In the genomic region with DNA sequence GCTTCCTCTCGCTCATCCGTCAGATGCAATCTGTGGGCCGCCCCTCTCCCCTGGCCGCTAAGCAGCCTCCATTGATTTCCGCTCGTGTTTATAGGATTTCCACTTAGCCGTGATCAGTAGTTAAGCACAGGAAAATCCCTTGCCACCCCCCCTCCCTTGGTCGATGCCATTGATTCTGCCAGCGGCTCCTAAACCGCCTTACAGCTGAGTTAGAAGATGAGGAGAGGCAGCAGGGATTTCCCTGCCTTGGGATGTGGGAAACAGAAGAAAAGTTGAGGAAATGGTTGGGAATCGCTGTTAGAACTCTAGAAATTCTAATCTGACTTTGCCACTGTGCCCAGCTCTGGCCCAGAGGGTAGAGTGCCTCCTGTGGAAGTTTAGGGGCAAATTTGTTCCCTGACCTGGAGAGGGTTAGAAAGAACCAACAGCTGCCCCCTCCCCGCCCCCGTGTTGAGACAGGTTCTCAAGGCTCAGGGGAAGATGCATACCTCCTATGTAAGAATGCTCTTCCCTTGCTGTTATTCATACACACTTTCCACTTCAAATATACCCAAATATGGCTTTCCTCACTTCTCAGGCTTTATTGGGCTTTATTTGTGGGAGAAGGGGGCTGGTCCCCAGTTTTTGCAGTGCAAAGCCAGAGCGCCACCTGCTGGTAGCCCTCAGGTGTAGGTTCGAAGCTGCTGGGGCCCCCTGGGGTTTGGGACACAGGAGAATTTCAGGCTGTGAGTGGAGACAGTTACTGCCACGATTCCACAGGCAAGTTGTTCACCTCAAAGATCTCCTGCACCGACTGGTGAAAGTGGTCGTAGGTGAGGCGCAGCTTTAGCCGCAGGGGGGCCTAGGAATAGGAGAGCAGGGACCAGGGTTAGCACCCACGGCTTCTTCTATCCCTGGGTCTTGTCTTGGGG, we compare ENCODE assay signal across 8 cellular contexts. TPM values are rescaled to one million over a fixed set of nuclear protein-coding genes. Genes with fewer than 3 reads are reported as not detected.
DNase-seq lines count a peak whose midpoint lies in the region; FAIRE-seq and TF ChIP-seq lines count a peak whose summit lies in the region.

No MANE protein-coding gene starts in this region.

- no peaks in the 10 kb centered on the region for H3K27me3 ChIP-seq in A673 (replicated peaks; ENCODE audit: insufficient read depth, low read depth, low read length, poor library complexity)
- no peaks in the 10 kb centered on the region for H3K27me3 ChIP-seq in OCI-LY1 (ENCODE audit: insufficient read depth, low read length)
- H3K27me3 ChIP-seq in small intestine (ENCODE audit: control insufficient read depth in 2 of 2, insufficient read depth in 2 of 2, low read length in 2 of 2), result no peaks in the 10 kb centered on the region

- no peaks in the 10 kb centered on the region for H3K9me2 ChIP-seq in OCI-LY1 (ENCODE audit: low read depth, low read length)

- TF ChIP-seq CTCF in A673 (conservative IDR thresholded peaks at IDR 0.05; ENCODE audit: low read depth, low read length), result peak; percentile 98
- peak; percentile 91 for TF ChIP-seq CTCF in GM20000 (IDR thresholded peaks at IDR 0.05; ENCODE audit: extremely low read depth, missing control alignments)
- TF ChIP-seq CTCF in OCI-LY1 (IDR thresholded peaks at IDR 0.05; ENCODE audit: low read length), result peak; percentile 98

- BruUV-seq in A673 (replicated peaks; lab: Mats Ljungman, UMichigan), result no TSS peak

- H4K20me1 ChIP-seq in OCI-LY1 (ENCODE audit: insufficient read depth, low read length), result no peaks in the 10 kb centered on the region

- H3K79me2 ChIP-seq in OCI-LY1 (ENCODE audit: insufficient read depth, low read length), result no peaks in the 10 kb centered on the region

- no peak overlapping the region for H3K9ac ChIP-seq in OCI-LY1 (ENCODE audit: low read length)

- POLR2A ChIA-PET in A673 (lab: Charles Lee; ENCODE audit: low non-redundant PET), result interaction anchor here (0.6 kb wide), 2 partner anchors 79 to 582 kb away, joined by 3 read pairs; no protein-coding TSS in a partner anchor

- no peak overlapping the region for H2AFZ ChIP-seq in OCI-LY1 (ENCODE audit: low read length)

- 74 to 80% (median 75%) methylated on average over 21 of the region's 21 CpGs for WGBS in small intestine, 3 donors

- CTCF ChIA-PET in A673 (lab: Charles Lee), result interaction anchor here (0.6 to 3.3 kb wide), 3 partner anchors 10 to 237 kb away, joined by 3 to 29 read pairs (median 3); no protein-coding TSS in a partner anchor

- H3K27ac ChIP-seq in A673 (ENCODE audit: low read depth, low read length, poor library complexity, severe bottlenecking) (peak overlapping the region; percentile 61), OCI-LY1 (ENCODE audit: low read depth, low read length, poor library complexity, severe bottlenecking) (no peak overlapping the region), small intestine (ENCODE audit: low read depth in 1 of 2, low read length in 1 of 2) (no peak overlapping the region)

- H3K9me3 ChIP-seq in A673 (ENCODE audit: low read depth, low read length, poor library complexity, severe bottlenecking) (no peaks in the 10 kb centered on the region), OCI-LY1 (ENCODE audit: low read length) (no peaks in the 10 kb centered on the region), small intestine (ENCODE audit: control insufficient read depth, low read depth) (no peaks in the 10 kb centered on the region)

- H3K36me3 ChIP-seq in A673 (ENCODE audit: insufficient read depth, low read length, poor library complexity, severe bottlenecking) (peaks cover 11% of the 10 kb centered on the region), OCI-LY1 (ENCODE audit: insufficient read depth, low read length) (peaks cover 46% of the 10 kb centered on the region; the same call in 1 of the 2 replicates), small intestine (ENCODE audit: control insufficient read depth in 2 of 2, insufficient read depth in 2 of 2, low read length in 2 of 2) (peaks cover 0 to 4% of the 10 kb centered on the region in 2 donors)

- intact Hi-C loops in A673 (cut with micrococcal nuclease; ENCODE audit: unreplicated experiment), result loop anchor here (1.0 to 2.0 kb wide), 2 partner anchors 230 to 294 kb away; no protein-coding TSS in a partner anchor

- peaks cover 8% of the 10 kb centered on the region for H3K4me1 ChIP-seq in A673 (ENCODE audit: insufficient read depth, low read length, poor library complexity, severe bottlenecking)
- peaks cover 35% of the 10 kb centered on the region for H3K4me1 ChIP-seq in OCI-LY1 (ENCODE audit: insufficient read depth, low read length, severe bottlenecking)
- peaks cover 0 to 9% of the 10 kb centered on the region in 2 donors for H3K4me1 ChIP-seq in small intestine (ENCODE audit: control insufficient read depth in 2 of 2, insufficient read depth in 1 of 2, low read depth in 1 of 2, low read length in 1 of 2)

- peak; percentile 85 for DNase-seq in A673 (ENCODE audit: low spot score)
- peak; percentile 60 for DNase-seq in GM20000 (ENCODE audit: low spot score)
- peak; percentile 42 to 44 for DNase-seq in activated T-helper 1 cell treated with anti-CD3 and anti-CD28 coated beads, Interleukin-2, amount 50 U/mL, for 16 hours (ENCODE audit: low read depth in 1 of 2, low spot score in 1 of 2)
- peak; percentile 66 for DNase-seq in germinal center (ENCODE audit: low spot score)
- DNase-seq in small intestine, result peak; percentile 42
- no peak for DNase-seq in cortex of kidney (lab: John Stamatoyannopoulos, UW)
- no peak for DNase-seq in GOT3 (lab: John Stamatoyannopoulos, UW)

- FAIRE-seq in small intestine (lab: Jason Lieb, UNC), result no peak

- no peaks in the 10 kb centered on the region for H3F3A ChIP-seq in OCI-LY1 (ENCODE audit: insufficient read depth, low read length)

- no peak overlapping the region for H3K4me2 ChIP-seq in OCI-LY1 (ENCODE audit: low read length)

- H3K4me3 ChIP-seq in A673 (ENCODE audit: low read depth, low read length, poor library complexity, severe bottlenecking), result no peak overlapping the region
- H3K4me3 ChIP-seq in OCI-LY1 (ENCODE audit: low read depth, low read length, poor library complexity, severe bottlenecking), result no peak overlapping the region
- no peak overlapping the region for H3K4me3 ChIP-seq in small intestine (ENCODE audit: low read depth in 1 of 2, low read length in 2 of 2)

RNA-seq across cellular contexts. Expression of gene THTPA, which starts 3.2 kb away (rescaled TPM):
- 12.3 and 18.9 TPM in 2 replicates for total RNA-seq in A673 (2021)
- polyA plus RNA-seq in small intestine, result 10 to 100 TPM in 2 of 3 donors, 1 to 10 TPM in 1; 9.7 to 18.7 (median 12.3) TPM

RNA-seq across cellular contexts. Expression of gene ZFHX2, which starts 7.7 kb away (rescaled TPM):
- total RNA-seq in A673 (2021), result 4.8 and 5.8 TPM in 2 replicates
- under 1 TPM in 1 of 3 donors, not detected in 2; 0.55 TPM for polyA plus RNA-seq in small intestine

RNA-seq across cellular contexts. Expression of gene AP1G2, which starts 8.3 kb away (rescaled TPM):
- 26.0 and 40.1 TPM in 2 replicates for total RNA-seq in A673 (2021)
- 100 to 1,000 TPM in 2 of 3 donors, 10 to 100 TPM in 1; 80.4 to 376 (median 195) TPM for polyA plus RNA-seq in small intestine

RNA-seq across cellular contexts. Expression of gene JPH4, which starts 19.3 kb away (rescaled TPM):
- 0.22 TPM in 1 of 2 replicates, not detected in the other for total RNA-seq in A673 (2021)
- polyA plus RNA-seq in small intestine, result 1 to 10 TPM in 2 of 3 donors, not detected in 1; 1.1 to 4.0 TPM

Comparison
In these comparisons a context has a peak if more than half of its experiments do, and no peak if none do; other contexts are left out.
1. DNase-seq: peak in A673 (single experiment), GM20000 (single experiment), activated T-helper 1 cell treated with anti-CD3 and anti-CD28 coated beads, Interleukin-2, amount 50 U/mL, for 16 hours (2 of 2), germinal center (single experiment) and small intestine (single experiment); none in cortex of kidney (single experiment) and GOT3 (single experiment).
2. Peak in every context shown above with its lines, with median percentiles within 50 percentile points of each other: CTCF ChIP-seq.